ENCODE assay signal across 27 cellular contexts in the genomic region with DNA sequence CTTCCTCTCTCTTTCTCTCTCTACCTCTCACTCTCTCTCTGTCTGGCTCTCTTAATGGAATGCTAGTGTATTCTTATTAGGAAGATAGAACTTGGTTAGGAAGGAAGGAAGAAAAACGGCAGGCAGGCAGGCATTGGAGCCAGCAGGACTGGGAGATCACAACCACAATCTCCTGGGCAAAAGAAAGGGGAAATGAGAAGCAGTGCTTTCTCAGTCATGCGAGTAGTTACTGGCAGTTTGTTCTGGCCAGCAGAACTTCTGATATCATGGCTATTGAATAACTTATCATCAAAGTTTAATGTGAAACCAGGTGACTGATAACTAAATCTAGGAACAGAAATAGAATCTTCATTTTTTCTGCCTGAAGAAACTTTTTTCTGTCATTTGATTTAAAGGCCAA.
"Had no signal": no experiment of that assay in that cellular context is flagged by ENCODE, and none has a peak within 500 bp of the region (broad histone marks: within the 10 kb centered on the region; RNA-seq: fewer than 3 reads in every experiment).

No MANE protein-coding gene starts in this region.

- H3K36me3 Mint-ChIP-seq: activated CD8-positive, alpha-beta memory T cell treated with anti-CD3 and anti-CD28 coated beads, Interleukin-2, amount 10 ng/mL, durations not matched to agents 7 days and 5 days; activated naive CD4-positive, alpha-beta T cell treated with anti-CD3 and anti-CD28 coated beads, Interleukin-2, amount 50 U/mL, for 24 hours had no signal

- H3K9me3 ChIP-seq: body of pancreas, Peyer's patch had no signal

- H3K27me3 Mint-ChIP-seq: T-helper 17 cell had no signal

- H3K36me3 ChIP-seq: Peyer's patch had no signal

- H3K27me3 ChIP-seq: body of pancreas, Peyer's patch had no signal

- H3K4me3 ChIP-seq: body of pancreas, Peyer's patch had no signal

- H3K4me1 ChIP-seq: body of pancreas, Peyer's patch had no signal

- H3K4me1 Mint-ChIP-seq: activated B cell treated with CpG ODN at 0.5 μM for 24 hours; activated CD8-positive, alpha-beta memory T cell treated with anti-CD3 and anti-CD28 coated beads, Interleukin-2, amount 10 ng/mL, durations not matched to agents 7 days and 5 days; activated naive CD4-positive, alpha-beta T cell treated with anti-CD3 and anti-CD28 coated beads, Interleukin-2, amount 50 U/mL, for 24 hours; central memory CD8-positive, alpha-beta T cell; T-helper 17 cell had no signal

- H3K4me3 Mint-ChIP-seq: activated B cell treated with CpG ODN at 0.5 μM for 24 hours; activated CD4-positive, alpha-beta T cell treated with anti-CD3 and anti-CD28 coated beads, Interleukin-2, amount 10 ng/mL, durations not matched to agents 24 days and 14 days; activated CD8-positive, alpha-beta memory T cell treated with anti-CD3 and anti-CD28 coated beads, Interleukin-2, amount 10 ng/mL, durations not matched to agents 7 days and 5 days; activated naive CD4-positive, alpha-beta T cell treated with anti-CD3 and anti-CD28 coated beads, Interleukin-2, amount 50 U/mL, for 24 hours; activated T-cell treated with anti-CD3 and anti-CD28 coated beads, Interleukin-2, amount 50 U/mL, for 24 hours; activated T-helper 1 cell treated with anti-CD3 and anti-CD28 coated beads, Interleukin-12 subunit alpha, Interleukin-12 subunit beta, Interleukin-2, Interleukin-4 antibody, amounts not matched to agents 30 ng/mL and 10 ng/mL and 1 ng/mL, durations not matched to agents 14 hours and 24 hours and 36 hours; central memory CD8-positive, alpha-beta T cell; T-helper 17 cell had no signal

- H3K9me3 Mint-ChIP-seq: activated B cell treated with CpG ODN at 0.5 μM for 24 hours; activated CD4-positive, alpha-beta T cell treated with anti-CD3 and anti-CD28 coated beads, Interleukin-2, amount 10 ng/mL, durations not matched to agents 24 days and 14 days; activated naive CD4-positive, alpha-beta T cell treated with anti-CD3 and anti-CD28 coated beads, Interleukin-2, amount 50 U/mL, for 24 hours; activated T-cell treated with anti-CD3 and anti-CD28 coated beads, Interleukin-2, amount 50 U/mL, for 24 hours; activated T-helper 1 cell treated with anti-CD3 and anti-CD28 coated beads, Interleukin-12 subunit alpha, Interleukin-12 subunit beta, Interleukin-2, Interleukin-4 antibody, amounts not matched to agents 30 ng/mL and 10 ng/mL and 1 ng/mL, durations not matched to agents 14 hours and 24 hours and 36 hours; central memory CD8-positive, alpha-beta T cell had no signal

- DNase-seq: activated B cell treated with CpG ODN at 0.5 μM for 24 hours; activated CD4-positive, alpha-beta T cell treated with anti-CD3 and anti-CD28 coated beads for 1 hour; activated CD4-positive, alpha-beta T cell treated with anti-CD3 and anti-CD28 coated beads, Interleukin-2, amount 10 ng/mL, durations not matched to agents 24 days and 14 days; activated CD4-positive, alpha-beta T cell treated with anti-CD3 and anti-CD28 coated beads, Interleukin-2, amount 50 U/mL, for 48 hours; activated CD8-positive, alpha-beta memory T cell treated with anti-CD3 and anti-CD28 coated beads, Interleukin-2, amount 10 ng/mL, durations not matched to agents 7 days and 5 days; activated effector memory CD4-positive, alpha-beta T cell treated with Interleukin-2 at 50 U/mL for 16 hours; activated naive CD4-positive, alpha-beta T cell; activated T-cell treated with anti-CD3 and anti-CD28 coated beads, Interleukin-2, amount 50 U/mL, for 24 hours; aorta; body of pancreas; Karpas-422; NCI-H1092 treated with DMSO at 0.1 percent for 48 hours; NCI-H1417 treated with DMSO at 0.1 percent for 48 hours; NCI-H1694; NCI-H2029; NCI-H2107; NCI-H2171 treated with DMSO at 0.1 percent for 48 hours; NCI-H226; NCI-H526; NCI-H774; Peyer's patch; SHP77 treated with DMSO at 0.1 percent for 48 hours; T-helper 17 cell; T-helper 9 cell had no signal

- H3K27ac Mint-ChIP-seq: activated B cell treated with CpG ODN at 0.5 μM for 24 hours; activated CD4-positive, alpha-beta T cell treated with anti-CD3 and anti-CD28 coated beads, Interleukin-2, amount 10 ng/mL, durations not matched to agents 24 days and 14 days; activated CD8-positive, alpha-beta memory T cell treated with anti-CD3 and anti-CD28 coated beads, Interleukin-2, amount 10 ng/mL, durations not matched to agents 7 days and 5 days; activated naive CD4-positive, alpha-beta T cell treated with anti-CD3 and anti-CD28 coated beads, Interleukin-2, amount 50 U/mL, for 24 hours; activated T-cell treated with anti-CD3 and anti-CD28 coated beads, Interleukin-2, amount 50 U/mL, for 24 hours; activated T-helper 1 cell treated with anti-CD3 and anti-CD28 coated beads, Interleukin-12 subunit alpha, Interleukin-12 subunit beta, Interleukin-2, Interleukin-4 antibody, amounts not matched to agents 30 ng/mL and 10 ng/mL and 1 ng/mL, durations not matched to agents 14 hours and 24 hours and 36 hours; T-helper 17 cell had no signal

- H3K27ac ChIP-seq: body of pancreas, Peyer's patch had no signal
